In genomic region chr22:31271485-31271884, GRCh38 we compare ENCODE assay signal across 13 cellular contexts. TPM values are rescaled to one million over a fixed set of nuclear protein-coding genes. Genes with fewer than 3 reads are reported as not detected.
DNase-seq lines count a peak whose midpoint lies in the region; ATAC-seq and TF ChIP-seq lines count a peak whose summit lies in the region.
"Had no signal": no experiment of that assay in that cellular context is flagged by ENCODE, and none has a peak within 500 bp of the region (broad histone marks: within the 10 kb centered on the region; RNA-seq: fewer than 3 reads in every experiment).

No MANE protein-coding gene starts in this region.

- no peak overlapping the region for H3K4me3 ChIP-seq in thymus (ENCODE audit: low read length)
- H3K4me3 ChIP-seq: body of pancreas, MG63, skin epidermis, vagina had no signal

- H3K9me3 Mint-ChIP-seq in activated naive CD8-positive, alpha-beta T cell (ENCODE audit: low read depth) = no peaks in the 10 kb centered on the region
- no peaks in the 10 kb centered on the region for H3K9me3 Mint-ChIP-seq in activated naive CD8-positive, alpha-beta T cell treated with anti-CD3 and anti-CD28 coated beads, Interleukin-2, amount 50 U/mL, for 24 hours
- H3K9me3 Mint-ChIP-seq in activated naive CD8-positive, alpha-beta T cell treated with anti-CD3 and anti-CD28 coated beads, Interleukin-2, amount 10 ng/mL, durations not matched to agents 7 days and 5 days = no peaks in the 10 kb centered on the region
- no peaks in the 10 kb centered on the region for H3K9me3 Mint-ChIP-seq in CD14-positive monocyte

- no peaks in the 10 kb centered on the region for H3K4me1 ChIP-seq in thymus (ENCODE audit: control insufficient read depth, insufficient read depth, low read length)

- no peaks in the 10 kb centered on the region for H3K27me3 ChIP-seq in thymus (ENCODE audit: control insufficient read depth, insufficient read depth)
- H3K27me3 ChIP-seq: body of pancreas, MG63, vagina had no signal

- no peaks in the 10 kb centered on the region for H3K9me3 ChIP-seq in thymus (ENCODE audit: control insufficient read depth)
- H3K9me3 ChIP-seq: body of pancreas, MG63, vagina had no signal

- DNase-seq in activated naive CD8-positive, alpha-beta T cell treated with anti-CD3 and anti-CD28 coated beads, Interleukin-2, amount 50 U/mL, for 24 hours = no peak
- DNase-seq in activated naive CD8-positive, alpha-beta T cell treated with anti-CD3 and anti-CD28 coated beads, Interleukin-2, amount 10 ng/mL, durations not matched to agents 7 days and 5 days = no peak
- peak; percentile 98 for DNase-seq in kidney glomerular epithelial cell (lab: John Stamatoyannopoulos, UW)
- DNase-seq in CD14-positive monocyte (ENCODE audit: low spot score) = no peak
- DNase-seq: body of pancreas, GDM1, MG63 had no signal

- no peak for ATAC-seq in activated naive CD8-positive, alpha-beta T cell treated with anti-CD3 and anti-CD28 coated beads, Interleukin-2, amount 50 U/mL, for 24 hours
- ATAC-seq in activated naive CD8-positive, alpha-beta T cell treated with anti-CD3 and anti-CD28 coated beads, Interleukin-2, amount 10 ng/mL, durations not matched to agents 7 days and 5 days (ENCODE audit: low read depth) = no peak
- ATAC-seq in HG03432 (IDR thresholded peaks at IDR 0.05; ENCODE audit: unreplicated experiment) (no peak), HG02763 (IDR thresholded peaks at IDR 0.05; ENCODE audit: unreplicated experiment) (no peak)
- ATAC-seq: body of pancreas had no signal

- 98% methylated on average over 3 of the region's 3 CpGs for WGBS in thymus

- H3K27ac Mint-ChIP-seq in activated naive CD8-positive, alpha-beta T cell = peak overlapping the region; percentile 84
- H3K27ac Mint-ChIP-seq in activated naive CD8-positive, alpha-beta T cell treated with anti-CD3 and anti-CD28 coated beads, Interleukin-2, amount 50 U/mL, for 24 hours = no peak overlapping the region
- H3K27ac Mint-ChIP-seq in activated naive CD8-positive, alpha-beta T cell treated with anti-CD3 and anti-CD28 coated beads, Interleukin-2, amount 10 ng/mL, durations not matched to agents 7 days and 5 days = peak overlapping the region; percentile 63
- peak overlapping the region in 3 of 7 donors; percentile 31 to 59 (median 56) for H3K27ac Mint-ChIP-seq in CD14-positive monocyte

- peaks cover 60% of the 10 kb centered on the region for H3K4me1 Mint-ChIP-seq in activated naive CD8-positive, alpha-beta T cell (ENCODE audit: low read depth)
- H3K4me1 Mint-ChIP-seq in activated naive CD8-positive, alpha-beta T cell treated with anti-CD3 and anti-CD28 coated beads, Interleukin-2, amount 50 U/mL, for 24 hours = peaks cover 40% of the 10 kb centered on the region
- peaks cover 2% of the 10 kb centered on the region for H3K4me1 Mint-ChIP-seq in activated naive CD8-positive, alpha-beta T cell treated with anti-CD3 and anti-CD28 coated beads, Interleukin-2, amount 10 ng/mL, durations not matched to agents 7 days and 5 days
- H3K4me1 Mint-ChIP-seq in CD14-positive monocyte = peaks cover 7% of the 10 kb centered on the region

- intact Hi-C loops in CD14-positive monocyte (cut with micrococcal nuclease) = loop anchor here (5.0 to 10.0 kb wide), 4 partner anchors 59 to 507 kb away; partner anchors contain the start of genes LIMK2 (in 1 of the 2) and SELENOM (in 1 of the 2)

- H3K36me3 ChIP-seq in thymus (ENCODE audit: control insufficient read depth, insufficient read depth) = peaks cover 51% of the 10 kb centered on the region

- no peaks in the 10 kb centered on the region for H3K27me3 Mint-ChIP-seq in activated naive CD8-positive, alpha-beta T cell
- no peaks in the 10 kb centered on the region for H3K27me3 Mint-ChIP-seq in activated naive CD8-positive, alpha-beta T cell treated with anti-CD3 and anti-CD28 coated beads, Interleukin-2, amount 50 U/mL, for 24 hours
- no peaks in the 10 kb centered on the region for H3K27me3 Mint-ChIP-seq in activated naive CD8-positive, alpha-beta T cell treated with anti-CD3 and anti-CD28 coated beads, Interleukin-2, amount 10 ng/mL, durations not matched to agents 7 days and 5 days
- H3K27me3 Mint-ChIP-seq in CD14-positive monocyte (ENCODE audit: low read depth in 3 of 3) = peaks cover 0 to 2% (median 2%) of the 10 kb centered on the region in 3 donors

- POLR2A ChIA-PET in activated naive CD8-positive, alpha-beta T cell treated with anti-CD3 and anti-CD28 coated beads, Interleukin-2, amount 10 ng/mL, durations not matched to agents 7 days and 5 days (lab: Charles Lee) = interaction anchor here (1.0 to 2.4 kb wide), 3 partner anchors 13 to 59 kb away, joined by 3 to 10 read pairs (median 3); partner anchors contain the start of gene LIMK2

- TF ChIP-seq CTCF in CD14-positive monocyte (IDR thresholded peaks at IDR 0.05) = no peak

- peaks cover 5% of the 10 kb centered on the region for H3K36me3 Mint-ChIP-seq in activated naive CD8-positive, alpha-beta T cell
- H3K36me3 Mint-ChIP-seq in activated naive CD8-positive, alpha-beta T cell treated with anti-CD3 and anti-CD28 coated beads, Interleukin-2, amount 50 U/mL, for 24 hours (ENCODE audit: low read depth) = peaks cover 36% of the 10 kb centered on the region
- H3K36me3 Mint-ChIP-seq in activated naive CD8-positive, alpha-beta T cell treated with anti-CD3 and anti-CD28 coated beads, Interleukin-2, amount 10 ng/mL, durations not matched to agents 7 days and 5 days = peaks cover 40% of the 10 kb centered on the region
- peaks cover 78 to 88% of the 10 kb centered on the region in 2 donors for H3K36me3 Mint-ChIP-seq in CD14-positive monocyte

- no peak overlapping the region for H3K4me3 Mint-ChIP-seq in activated naive CD8-positive, alpha-beta T cell
- H3K4me3 Mint-ChIP-seq in activated naive CD8-positive, alpha-beta T cell treated with anti-CD3 and anti-CD28 coated beads, Interleukin-2, amount 50 U/mL, for 24 hours = no peak overlapping the region
- no peak overlapping the region for H3K4me3 Mint-ChIP-seq in activated naive CD8-positive, alpha-beta T cell treated with anti-CD3 and anti-CD28 coated beads, Interleukin-2, amount 10 ng/mL, durations not matched to agents 7 days and 5 days
- no peak overlapping the region for H3K4me3 Mint-ChIP-seq in CD14-positive monocyte

- peak overlapping the region; percentile 66 for H3K27ac ChIP-seq in thymus (ENCODE audit: low read depth)
- H3K27ac ChIP-seq: body of pancreas, vagina had no signal

RNA-seq across cellular contexts. Expression of gene PIK3IP1, which starts 20.8 kb away (rescaled TPM):
- total RNA-seq in activated naive CD8-positive, alpha-beta T cell treated with anti-CD3 and anti-CD28 coated beads, Interleukin-2, amount 10 ng/mL, durations not matched to agents 7 days and 5 days = 100 to 1,000 TPM; 110 to 125 TPM
- 182 TPM for polyA plus RNA-seq in thymus
- polyA plus RNA-seq in CD14-positive monocyte = 10 to 100 TPM; 21.8 to 21.9 TPM

RNA-seq across cellular contexts. Expression of gene LIMK2, which starts 59.4 kb away (rescaled TPM):
- 10 to 100 TPM; 38.9 to 39.9 TPM for total RNA-seq in activated naive CD8-positive, alpha-beta T cell treated with anti-CD3 and anti-CD28 coated beads, Interleukin-2, amount 10 ng/mL, durations not matched to agents 7 days and 5 days
- polyA plus RNA-seq in thymus = 32.6 TPM
- 10 to 100 TPM in 1 of 2 donors, 1 to 10 TPM in 1; 5.5 to 10.1 TPM for polyA plus RNA-seq in CD14-positive monocyte
